1 cellular context compared by ENCODE assay signal in the genomic region with DNA sequence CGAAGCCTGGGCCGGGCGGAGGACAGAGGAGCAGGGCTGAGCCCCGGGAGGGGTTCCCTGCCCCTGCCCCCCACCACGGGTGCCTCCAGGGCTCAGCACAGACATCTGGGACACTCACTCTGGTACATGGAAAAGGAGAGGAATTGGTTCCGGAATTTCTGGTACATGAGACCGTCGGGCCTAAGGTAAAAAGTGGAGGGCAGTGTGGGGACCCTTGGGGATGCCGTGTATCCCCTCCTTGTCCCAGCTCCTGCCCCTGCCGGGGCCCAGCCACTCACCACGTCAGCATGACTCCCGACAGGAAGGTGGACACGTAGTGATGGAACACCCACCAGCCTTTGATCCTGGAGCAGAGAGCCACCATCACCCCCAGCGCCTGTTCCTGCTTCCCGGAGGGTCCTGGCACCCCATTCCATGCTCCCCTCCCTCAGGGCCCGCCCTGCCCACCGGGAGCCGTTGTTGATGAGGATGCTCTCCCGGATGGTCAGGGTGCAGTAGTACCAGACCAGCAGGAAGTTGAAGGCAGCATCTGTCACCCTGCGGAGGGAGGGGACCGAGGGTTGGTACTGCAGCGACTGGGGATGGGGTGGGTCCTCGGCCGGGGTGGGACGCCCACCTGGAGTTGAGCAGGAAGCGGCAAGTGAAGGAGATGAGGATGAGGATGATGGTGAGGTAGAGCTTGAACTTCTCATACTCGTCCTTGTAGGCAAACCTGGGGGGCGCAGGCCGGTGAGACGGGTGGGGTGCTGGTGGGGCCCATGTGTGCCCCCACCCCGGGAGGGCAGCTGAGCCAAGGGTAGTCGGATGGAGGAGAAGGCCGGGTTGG.
TF ChIP-seq lines count a peak whose summit lies in the region.

No MANE protein-coding gene starts in this region.

TF ChIP-seq in HEK293T, 16 proteins besides CTCF, POLR2A, EP300 and RAD21 (continued from another document):
- TF ChIP-seq, protein P1, sequence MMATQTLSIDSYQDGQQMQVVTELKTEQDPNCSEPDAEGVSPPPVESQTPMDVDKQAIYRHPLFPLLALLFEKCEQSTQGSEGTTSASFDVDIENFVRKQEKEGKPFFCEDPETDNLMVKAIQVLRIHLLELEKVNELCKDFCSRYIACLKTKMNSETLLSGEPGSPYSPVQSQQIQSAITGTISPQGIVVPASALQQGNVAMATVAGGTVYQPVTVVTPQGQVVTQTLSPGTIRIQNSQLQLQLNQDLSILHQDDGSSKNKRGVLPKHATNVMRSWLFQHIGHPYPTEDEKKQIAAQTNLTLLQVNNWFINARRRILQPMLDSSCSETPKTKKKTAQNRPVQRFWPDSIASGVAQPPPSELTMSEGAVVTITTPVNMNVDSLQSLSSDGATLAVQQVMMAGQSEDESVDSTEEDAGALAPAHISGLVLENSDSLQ (IDR thresholded peaks at IDR 0.05), result no peak
- TF ChIP-seq SP1 (IDR thresholded peaks at IDR 0.05) (no peak), NFRKB (IDR thresholded peaks at IDR 0.05) (no peak), FOXM1 (IDR thresholded peaks at IDR 0.05; ENCODE audit: borderline replicate concordance) (no peak)
